12 cellular contexts compared by ENCODE assay signal in genomic region chr6:5778317-5778857, GRCh38.
A peak's percentile ranks its signal among the peaks of the same experiment; 100 is the strongest.
DNase-seq lines count a peak whose midpoint lies in the region; ATAC-seq, FAIRE-seq and TF ChIP-seq lines count a peak whose summit lies in the region.
"Had no signal": no experiment of that assay in that cellular context is flagged by ENCODE, and none has a peak within 500 bp of the region (broad histone marks: within the 10 kb centered on the region; RNA-seq: fewer than 3 reads in every experiment).

No MANE protein-coding gene starts in this region.

- H3K9ac ChIP-seq in kidney (ENCODE audit: low read length in 2 of 2), result no peak overlapping the region

- H3K36me3 ChIP-seq in kidney (ENCODE audit: control insufficient read depth in 1 of 2, insufficient read depth in 2 of 2, low read length in 2 of 2), result no peaks in the 10 kb centered on the region

- no peaks in the 10 kb centered on the region for H3K9me3 ChIP-seq in kidney (ENCODE audit: control insufficient read depth in 1 of 2, low read length in 2 of 2)

- H3K4me3 ChIP-seq in GM12864 (ENCODE audit: low read depth, low read length) (no peak overlapping the region), kidney (ENCODE audit: low read length in 2 of 2) (no peak overlapping the region)

- TF ChIP-seq CTCF in GM12864 (IDR thresholded peaks at IDR 0.05; ENCODE audit: low read depth, low read length, missing control alignments) (no peak), kidney (IDR thresholded peaks at IDR 0.05; ENCODE audit: borderline replicate concordance, extremely low read depth, insufficient read depth) (no peak)

- ATAC-seq in GM19397 (IDR thresholded peaks at IDR 0.05; ENCODE audit: unreplicated experiment) (peak; percentile 78), HG02840 (IDR thresholded peaks at IDR 0.05; ENCODE audit: low FRiP score, unreplicated experiment) (peak; percentile 56), HG03521 (IDR thresholded peaks at IDR 0.05; ENCODE audit: unreplicated experiment) (peak; percentile 86), esophagus mucosa (no peak)
- ATAC-seq: Right ventricle myocardium inferior had no signal

- intact Hi-C loops in kidney (cut with DNase I), result no loop called here

- peak; percentile 31 for DNase-seq in GM12864 (ENCODE audit: low read depth)
- no peak for DNase-seq in activated naive CD4-positive, alpha-beta T cell treated with anti-CD3 and anti-CD28 coated beads, Interleukin-2, amount 50 U/mL, for 16 hours
- no peak for DNase-seq in kidney
- DNase-seq in activated CD4-positive, CD25-positive, alpha-beta regulatory T cell treated with anti-CD3 and anti-CD28 coated beads, Interleukin-2, amount 50 U/mL, for 72 hours, result no peak
- DNase-seq: activated CD4-positive, CD25-positive, alpha-beta regulatory T cell; naive B cell; NCI-H524 treated with DMSO at 0.1 percent for 48 hours had no signal

- H3K27ac ChIP-seq in kidney (ENCODE audit: low read depth in 2 of 2, low read length in 2 of 2), result no peak overlapping the region

- FAIRE-seq in kidney (lab: Jason Lieb, UNC), result no peak

- no peaks in the 10 kb centered on the region for H3K4me1 ChIP-seq in kidney (ENCODE audit: control insufficient read depth in 1 of 2, insufficient read depth in 1 of 2, low read depth in 1 of 2, low read length in 2 of 2)
